ENCODE assay signal across 16 cellular contexts in genomic region chr17:17579691-17580090, GRCh38.
"Had no signal": no experiment of that assay in that cellular context is flagged by ENCODE, and none has a peak within 500 bp of the region (broad histone marks: within the 10 kb centered on the region; RNA-seq: fewer than 3 reads in every experiment).

No MANE protein-coding gene starts in this region.

- H2AFZ ChIP-seq: neural progenitor cell, parathyroid adenoma had no signal

- H3K27ac ChIP-seq: brain microvascular endothelial cell, dorsolateral prefrontal cortex, esophagus muscularis mucosa, lower lobe of right lung, neural progenitor cell, parathyroid adenoma had no signal

- H3K27me3 ChIP-seq: brain microvascular endothelial cell, dorsolateral prefrontal cortex, esophagus muscularis mucosa, neural progenitor cell, tibial nerve had no signal

- H3K9ac ChIP-seq: neural progenitor cell, parathyroid adenoma had no signal

- H3K4me3 ChIP-seq: dorsolateral prefrontal cortex, esophagus muscularis mucosa, lower lobe of right lung, neural progenitor cell, tibial nerve had no signal

- DNase-seq: activated CD4-positive, alpha-beta T cell treated with anti-CD3 and anti-CD28 coated beads, Interleukin-2, amount 50 U/mL, for 48 hours; activated CD8-positive, alpha-beta memory T cell treated with anti-CD3 and anti-CD28 coated beads, Interleukin-2, amount 10 ng/mL, durations not matched to agents 7 days and 5 days; activated effector memory CD4-positive, alpha-beta T cell treated with anti-CD3 and anti-CD28 coated beads, Interleukin-2, amount 50 U/mL, for 16 hours; activated T-cell treated with anti-CD3 and anti-CD28 coated beads, Interleukin-2, amount 50 U/mL, for 4 hours; amygdala; brain microvascular endothelial cell; dorsolateral prefrontal cortex; glutamatergic neuron; lower lobe of right lung; retina; small intestine; T-helper 17 cell had no signal

- H3K4me1 ChIP-seq: esophagus muscularis mucosa, lower lobe of right lung, neural progenitor cell, parathyroid adenoma had no signal

- H3K4me2 ChIP-seq: neural progenitor cell had no signal

- H3K9me3 ChIP-seq: esophagus muscularis mucosa, lower lobe of right lung, tibial nerve had no signal

- H3K36me3 ChIP-seq: brain microvascular endothelial cell, lower lobe of right lung, neural progenitor cell had no signal
